1 cellular context compared by ENCODE assay signal in the genomic region with DNA sequence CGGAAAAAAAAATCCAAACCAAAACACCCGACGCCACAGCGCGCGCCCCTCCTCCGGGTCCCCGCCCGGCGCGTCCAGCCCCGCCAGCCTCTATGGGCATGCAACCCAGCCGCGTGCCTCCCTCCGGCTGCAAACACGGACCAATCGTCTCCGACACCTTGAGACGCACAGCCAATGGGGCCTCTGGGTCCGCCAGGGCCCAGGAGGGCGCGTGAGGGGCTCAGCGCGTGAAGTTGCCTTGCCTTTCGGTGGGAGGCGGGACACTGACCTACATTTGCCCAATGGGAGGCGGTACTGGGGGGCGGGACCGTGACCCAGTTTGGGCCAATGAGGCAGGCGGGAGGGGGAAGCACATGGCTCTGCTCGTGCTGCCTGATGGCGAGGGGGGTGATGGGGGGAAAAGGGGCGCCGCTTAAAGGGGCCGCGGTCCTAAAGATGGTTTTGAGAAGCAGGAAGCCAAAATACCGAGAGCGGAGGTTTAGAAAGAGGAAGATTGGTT.
TF ChIP-seq lines count a peak whose summit lies in the region.

No MANE protein-coding gene starts in this region.

TF ChIP-seq in WTC11, 78 proteins besides CTCF, POLR2A, EP300 and RAD21 (continued from another document):
- TF ChIP-seq, protein P1, sequence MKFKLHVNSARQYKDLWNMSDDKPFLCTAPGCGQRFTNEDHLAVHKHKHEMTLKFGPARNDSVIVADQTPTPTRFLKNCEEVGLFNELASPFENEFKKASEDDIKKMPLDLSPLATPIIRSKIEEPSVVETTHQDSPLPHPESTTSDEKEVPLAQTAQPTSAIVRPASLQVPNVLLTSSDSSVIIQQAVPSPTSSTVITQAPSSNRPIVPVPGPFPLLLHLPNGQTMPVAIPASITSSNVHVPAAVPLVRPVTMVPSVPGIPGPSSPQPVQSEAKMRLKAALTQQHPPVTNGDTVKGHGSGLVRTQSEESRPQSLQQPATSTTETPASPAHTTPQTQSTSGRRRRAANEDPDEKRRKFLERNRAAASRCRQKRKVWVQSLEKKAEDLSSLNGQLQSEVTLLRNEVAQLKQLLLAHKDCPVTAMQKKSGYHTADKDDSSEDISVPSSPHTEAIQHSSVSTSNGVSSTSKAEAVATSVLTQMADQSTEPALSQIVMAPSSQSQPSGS (CRISPR knock-in tag; IDR thresholded peaks at IDR 0.05; ENCODE audit: borderline replicate concordance, low read depth): peak; percentile 80; the same call in 1 of the 2 replicates
- TF ChIP-seq ZBTB43 (CRISPR knock-in tag; IDR thresholded peaks at IDR 0.05) (peak; percentile 72), ELF4 (CRISPR knock-in tag; IDR thresholded peaks at IDR 0.05; ENCODE audit: low read depth) (peak; percentile 73; the same call in 1 of the 2 replicates), MXD4 (CRISPR knock-in tag; IDR thresholded peaks at IDR 0.05; ENCODE audit: borderline replicate concordance) (no peak), ZNF281 (CRISPR knock-in tag; IDR thresholded peaks at IDR 0.05) (peak; percentile 60; the same call in 1 of the 2 replicates), NFATC4 (CRISPR knock-in tag; IDR thresholded peaks at IDR 0.05) (no peak), GTF2I (CRISPR knock-in tag; conservative IDR thresholded peaks at IDR 0.05) (no peak), ZNF138 (CRISPR knock-in tag; conservative IDR thresholded peaks at IDR 0.05) (no peak), JUN (CRISPR knock-in tag; IDR thresholded peaks at IDR 0.05) (no peak), EMX1 (CRISPR knock-in tag; IDR thresholded peaks at IDR 0.05) (no peak), RORB (CRISPR knock-in tag; IDR thresholded peaks at IDR 0.05) (no peak), SMAD3 (CRISPR knock-in tag; IDR thresholded peaks at IDR 0.05; ENCODE audit: borderline replicate concordance) (peak; percentile 96), ZNF121 (CRISPR knock-in tag; IDR thresholded peaks at IDR 0.05) (no peak)
